Comparison of ENCODE assay signal across 21 cellular contexts in the genomic region with DNA sequence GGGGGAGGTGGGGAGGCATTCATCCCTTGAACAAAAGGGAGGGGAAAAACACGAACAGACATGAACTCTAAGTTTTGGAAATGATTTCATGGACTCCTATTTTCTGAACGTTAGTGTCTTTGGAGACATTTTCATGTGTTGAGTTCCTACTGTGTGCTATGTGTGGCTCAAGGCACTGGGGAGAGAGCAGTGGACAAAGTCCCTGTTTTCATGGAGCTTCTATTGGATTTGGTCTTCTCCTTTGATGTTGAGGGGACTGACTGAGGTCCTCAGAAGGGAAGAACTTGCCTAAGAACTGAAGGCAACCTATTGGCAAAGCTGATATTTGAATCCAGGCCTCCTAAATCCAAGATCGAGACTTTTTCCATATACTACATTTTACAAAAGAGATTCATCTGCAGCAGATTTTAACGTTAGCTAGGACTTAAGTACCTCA. TPM values are rescaled to one million over a fixed set of nuclear protein-coding genes. Genes with fewer than 3 reads are reported as not detected.
A peak's percentile ranks its signal among the peaks of the same experiment; 100 is the strongest.
DNase-seq lines count a peak whose midpoint lies in the region; ATAC-seq, FAIRE-seq and TF ChIP-seq lines count a peak whose summit lies in the region.
"Had no signal": no experiment of that assay in that cellular context is flagged by ENCODE, and none has a peak within 500 bp of the region (broad histone marks: within the 10 kb centered on the region; RNA-seq: fewer than 3 reads in every experiment).

No MANE protein-coding gene starts in this region.

- H3K14ac ChIP-seq in IMR-90 (replicated peaks; ENCODE audit: low read depth, low read length) = peak overlapping the region; percentile 90

- no peak overlapping the region for H3K4me2 ChIP-seq in IMR-90 (ENCODE audit: low read depth, low read length)
- H3K4me2 ChIP-seq in HepG2 (ENCODE audit: low read depth, low read length) = peak overlapping the region; percentile 65

- peak overlapping the region; percentile 53 for H2AFZ ChIP-seq in IMR-90 (replicated peaks; ENCODE audit: low read length, poor library complexity)
- H2AFZ ChIP-seq in HepG2 (ENCODE audit: low read length) = no peak overlapping the region

- H2AK5ac ChIP-seq in IMR-90 (ENCODE audit: low read depth, low read length) = peak overlapping the region; percentile 97

- H3K27me3 Mint-ChIP-seq in brain = no peaks in the 10 kb centered on the region

- peak overlapping the region; percentile 95 for H2BK15ac ChIP-seq in IMR-90 (ENCODE audit: low read depth, low read length)

- H3K9me3 ChIP-seq in IMR-90 (ENCODE audit: control insufficient read depth, insufficient read depth, low read length) = no peaks in the 10 kb centered on the region
- no peaks in the 10 kb centered on the region for H3K9me3 ChIP-seq in HepG2 (ENCODE audit: low read length)
- H3K9me3 ChIP-seq in gastrocnemius medialis = no peaks in the 10 kb centered on the region
- H3K9me3 ChIP-seq: heart right ventricle, tibial artery had no signal

- H3K4me3 Mint-ChIP-seq in brain = no peak overlapping the region

- peak overlapping the region; percentile 96 for H2BK5ac ChIP-seq in IMR-90 (ENCODE audit: low read depth, low read length, poor library complexity, severe bottlenecking)

- peaks cover 25% of the 10 kb centered on the region for H3K9me1 ChIP-seq in IMR-90 (ENCODE audit: insufficient read depth, low read length)

- H3K27ac ChIP-seq in IMR-90 (ENCODE audit: insufficient read depth, low read length) = peak overlapping the region; percentile 67
- peak overlapping the region; percentile 79 for H3K27ac ChIP-seq in HepG2 (ENCODE audit: extremely low read length, insufficient read depth, low read length)
- H3K27ac ChIP-seq in gastrocnemius medialis = peak overlapping the region in 3 of 4 donors; percentile 4 to 45 (median 33)

- no peaks in the 10 kb centered on the region for H3K27me3 ChIP-seq in IMR-90 (ENCODE audit: control insufficient read depth, insufficient read depth, low read length)
- H3K27me3 ChIP-seq in HepG2 (ENCODE audit: control insufficient read depth in 1 of 2, insufficient read depth in 2 of 2, low read length in 2 of 2) = no peaks in the 10 kb centered on the region
- no peaks in the 10 kb centered on the region for H3K27me3 ChIP-seq in gastrocnemius medialis
- H3K27me3 ChIP-seq: heart right ventricle, tibial artery had no signal

- H3K36me3 ChIP-seq in IMR-90 (ENCODE audit: control insufficient read depth, insufficient read depth, low read length) = no peaks in the 10 kb centered on the region
- H3K36me3 ChIP-seq in HepG2 (replicated peaks in 1 of 2; ENCODE audit: control insufficient read depth in 1 of 2, insufficient read depth in 2 of 2, low read length in 2 of 2) = no peaks in the 10 kb centered on the region
- H3K36me3 ChIP-seq in gastrocnemius medialis = no peaks in the 10 kb centered on the region
- H3K36me3 ChIP-seq: heart right ventricle, tibial artery had no signal

- no peak for TF ChIP-seq RAD21 in IMR-90 (IDR thresholded peaks at IDR 0.05; ENCODE audit: low read length)
- TF ChIP-seq RAD21 in HepG2 (CRISPR knock-in tag; IDR thresholded peaks at IDR 0.05) = no peak

- CTCF ChIA-PET in IMR-90 (lab: Yijun Ruan, JAX) (interaction anchor here (1.4 kb wide), 1 partner anchor 1006 kb away, joined by 3 read pairs; no protein-coding TSS in a partner anchor), HepG2 (lab: Yijun Ruan, JAX; ENCODE audit: low intra/inter-chr PET ratio, low total read pairs) (no interaction called here)

- H3K79me1 ChIP-seq in IMR-90 (ENCODE audit: low read depth in 1 of 2, low read length in 2 of 2) = peaks cover 0 to 20% of the 10 kb centered on the region in 2 experiments; a peak in 3 of 4 replicates

- BruUV-seq in IMR-90 (replicated peaks; lab: Mats Ljungman, UMichigan) = no TSS peak
- no TSS peak for BruUV-seq in HepG2 (replicated peaks; lab: Mats Ljungman, UMichigan)

- 87% methylated on average over 3 of the region's 4 CpGs; no CpG with 5 or more reads in 1 of the 2 experiments for WGBS in IMR-90 (ENCODE audit: extremely low coverage in 2 of 2, insufficient read length in 1 of 2), 2 experiments
- 14% methylated on average over 4 of the region's 4 CpGs for WGBS in HepG2 (ENCODE audit: low lambda C conversion rate)

- in situ Hi-C loops in IMR-90 (cut with MboI; ENCODE audit: low sequenced_read_pairs) = no loop called here
- in situ Hi-C loops in HepG2 (cut with HindIII; ENCODE audit: extremely low pct_ligation_motif_present, low pct_unique_long_range_greater_than_20kb) = no loop called here
- in situ Hi-C loops in gastrocnemius medialis (cut with MboI; ENCODE audit: low sequenced_read_pairs in 4 of 4) = no loop called here
- in situ Hi-C loops in KBM-7 (cut with MboI; ENCODE audit: low pct_unique_long_range_greater_than_20kb, low sequenced_read_pairs) = no loop called here

- H3K4ac ChIP-seq in IMR-90 (ENCODE audit: low read depth, low read length) = peak overlapping the region; percentile 87

- H4K20me1 ChIP-seq in IMR-90 (ENCODE audit: insufficient read depth, low read length) (no peaks in the 10 kb centered on the region), HepG2 (ENCODE audit: insufficient read depth, low read length) (no peaks in the 10 kb centered on the region)

- no peak overlapping the region for H3K9ac ChIP-seq in IMR-90 (ENCODE audit: low read depth, low read length)
- H3K9ac ChIP-seq in HepG2 (ENCODE audit: insufficient read depth, low read depth, low read length) = peak overlapping the region; percentile 55

- H3K4me1 ChIP-seq in IMR-90 (ENCODE audit: control insufficient read depth, insufficient read depth, low read length) (peaks cover 29% of the 10 kb centered on the region), HepG2 (ENCODE audit: insufficient read depth, low read length) (peaks cover 85% of the 10 kb centered on the region), gastrocnemius medialis (peaks cover 0 to 25% of the 10 kb centered on the region in 2 donors)

- dilution Hi-C loops in IMR-90 (cut with HindIII; ENCODE audit: low sequenced_read_pairs, unreplicated experiment) = no loop called here

- TF ChIP-seq EP300 in HepG2 (IDR thresholded peaks at IDR 0.05; ENCODE audit: low read depth in 2 of 2, low read length in 2 of 2) = 0 out of 4 replicates have a peak, but pooled peaks of 1 of the 2 experiments have one; percentile 10
- no peak for TF ChIP-seq EP300 in HepG2 (CRISPR knock-in tag; IDR thresholded peaks at IDR 0.05; ENCODE audit: borderline replicate concordance)

- H3K23ac ChIP-seq in IMR-90 (ENCODE audit: low read depth, low read length) = peak overlapping the region; percentile 34; the same call in 1 of the 2 replicates

- ATAC-seq in IMR-90 (ENCODE audit: low read depth) = no peak
- ATAC-seq in HepG2 = peak; percentile 15
- ATAC-seq in gastrocnemius medialis = no peak
- ATAC-seq in GM18505 (IDR thresholded peaks at IDR 0.05; ENCODE audit: unreplicated experiment) = no peak
- no peak for ATAC-seq in HG02588 (IDR thresholded peaks at IDR 0.05; ENCODE audit: unreplicated experiment)

- H2BK120ac ChIP-seq in IMR-90 (ENCODE audit: low read depth, low read length) = peak overlapping the region; percentile 98

- DNase-seq in IMR-90 = no peak
- peak; percentile 25 for DNase-seq in HepG2 (ENCODE audit: low spot score)
- DNase-seq in gastrocnemius medialis = no peak
- DNase-seq in activated gamma-delta T cell treated with Interleukin-2 at 50 U/mL for 16 hours = no peak
- no peak for DNase-seq in KBM-7
- DNase-seq: activated CD4-positive, alpha-beta T cell treated with anti-CD3 and anti-CD28 coated beads for 1 hour; activated CD8-positive, alpha-beta memory T cell treated with anti-CD3 and anti-CD28 coated beads for 24 hours; activated naive CD4-positive, alpha-beta T cell treated with anti-CD3 and anti-CD28 coated beads, Interleukin-2, amount 50 U/mL, for 16 hours; activated T-cell treated with anti-CD3 and anti-CD28 coated beads, Interleukin-2, amount 50 U/mL, for 48 hours; effector CD8-positive, alpha-beta T cell; GF-D8; heart right ventricle; SHP77; stimulated activated CD4-positive, alpha-beta T cell treated with anti-CD3 and anti-CD28 coated beads, Interleukin-2, amount 100 ng/mL, for 24 hours; stimulated activated naive CD4-positive, alpha-beta T cell had no signal

- H4K91ac ChIP-seq in IMR-90 (ENCODE audit: insufficient read depth, low read depth, low read length) = peak overlapping the region; percentile 99

- POLR2A ChIA-PET in IMR-90 (lab: Charles Lee; ENCODE audit: unreplicated experiment) (interaction anchor here (1.1 kb wide), 1 partner anchor 10 kb away, joined by 4 read pairs; no protein-coding TSS in a partner anchor), HepG2 (lab: Yijun Ruan, JAX) (interaction anchor here (1.0 to 2.5 kb wide), 3 partner anchors 10 to 30 kb away, joined by 3 to 21 read pairs (median 19); a partner anchor contains a TSS)

- no peaks in the 10 kb centered on the region for H3K9me3 Mint-ChIP-seq in brain

- peak overlapping the region; percentile 0 for H2AK9ac ChIP-seq in IMR-90 (replicated peaks; ENCODE audit: low read depth, low read length, poor library complexity)

- no peak for FAIRE-seq in HepG2 (lab: Jason Lieb, UNC)
- FAIRE-seq: H1 had no signal

- H3K4me3 ChIP-seq in IMR-90 (ENCODE audit: insufficient read depth, low read depth, low read length) (no peak overlapping the region), HepG2 (replicated peaks in 1 of 3; ENCODE audit: insufficient read depth in 1 of 3, low read depth in 2 of 3, low read length in 3 of 3) (peak overlapping the region in 1 of 3 experiments; percentile 46; a peak in 2 of 6 replicates), gastrocnemius medialis (no peak overlapping the region)
- H3K4me3 ChIP-seq: heart right ventricle, skin epidermis, tibial artery had no signal

- peak overlapping the region; percentile 62 for H4K5ac ChIP-seq in IMR-90 (ENCODE audit: low read depth, low read length)

- H3K27ac Mint-ChIP-seq in brain = peak overlapping the region in 4 of 5 experiments; percentile 2 to 44 (median 22)

- peak overlapping the region; percentile 66; the same call in 1 of the 2 replicates for H3K18ac ChIP-seq in IMR-90 (ENCODE audit: low read depth, low read length)

- TF ChIP-seq CTCF in IMR-90 (conservative IDR thresholded peaks at IDR 0.05; ENCODE audit: low read depth, low read length) (no peak), brain (conservative IDR thresholded peaks at IDR 0.05) (no peak), HepG2 (CRISPR knock-in tag; IDR thresholded peaks at IDR 0.05) (no peak), gastrocnemius medialis (IDR thresholded peaks at IDR 0.05 in 4 of 5, conservative IDR thresholded peaks at IDR 0.05 in 1 of 5) (no peak)

- H4K8ac ChIP-seq in IMR-90 (ENCODE audit: low read depth in 2 of 2, low read length in 2 of 2) = peak overlapping the region; percentile 71 to 85

- TF ChIP-seq POLR2A in IMR-90 (IDR thresholded peaks at IDR 0.05; ENCODE audit: low read depth, low read length) (no peak), HepG2 (IDR thresholded peaks at IDR 0.05; ENCODE audit: insufficient read depth in 1 of 2, low read depth in 2 of 2, low read length in 2 of 2) (no peak), gastrocnemius medialis (IDR thresholded peaks at IDR 0.05) (no peak), GM18505 (IDR thresholded peaks at IDR 0.05; ENCODE audit: borderline replicate concordance, extremely low read depth, insufficient read depth, insufficient read length) (no peak)

- H3K56ac ChIP-seq in IMR-90 (ENCODE audit: extremely low read depth, insufficient read depth, low read length) = no peak overlapping the region

- intact Hi-C loops in IMR-90 (cut with micrococcal nuclease) (no loop called here), HepG2 (cut with micrococcal nuclease; ENCODE audit: unreplicated experiment) (no loop called here), gastrocnemius medialis (cut with DNase I; ENCODE audit: low total_unique reads) (no loop called here)

- H2BK20ac ChIP-seq in IMR-90 (ENCODE audit: low read depth, low read length) = peak overlapping the region; percentile 97

- peaks cover 48% of the 10 kb centered on the region for H3K4me1 Mint-ChIP-seq in brain

- H3K79me2 ChIP-seq in HepG2 (ENCODE audit: insufficient read depth, low read length) = no peaks in the 10 kb centered on the region

- no peaks in the 10 kb centered on the region for H3K36me3 Mint-ChIP-seq in brain

RNA-seq across cellular contexts. Expression of a gene that starts 30.4 kb away (rescaled TPM):
- total RNA-seq in IMR-90 (2012; rRNA removed) (46.6 and 51.1 TPM in 2 replicates), HepG2 (2016; rRNA removed; fragmentation: Illumina TruSeq; extraction: Trizol) (13.3 and 22.3 TPM in 2 replicates), gastrocnemius medialis (100 to 1,000 TPM in 2 of 4 donors, 10 to 100 TPM in 2; 41.2 to 104 (median 90.8) TPM)
- polyA plus RNA-seq in IMR-90 (2012; rRNA removed) (86.9 and 89.1 TPM in 2 replicates), brain (ENCODE audit: insufficient read depth, low read depth, low replicate concordance) (109 TPM), HepG2 (2011; rRNA removed) (18.2 and 28.1 TPM in 2 replicates)
- polyA plus RNA-seq in IMR-90 (2012; cell fraction: cytosol; rRNA removed) = 80.5 and 108 TPM in 2 replicates
- 85.4 and 184 TPM in 2 replicates for polyA plus RNA-seq in IMR-90 (2012; cell fraction: nucleus; rRNA removed; ENCODE audit: low replicate concordance)
- 2.7 and 3.4 TPM in 2 replicates for total RNA-seq in HepG2 (2016; cell fraction: cytosol; rRNA removed; fragmentation: Illumina TruSeq; extraction: Trizol; ENCODE audit: low read depth)
- total RNA-seq in HepG2 (2016; cell fraction: insoluble cytoplasmic fraction; rRNA removed; fragmentation: Illumina TruSeq; extraction: Trizol) = 10.4 and 25.4 TPM in 2 replicates
- 7.5 and 8.4 TPM in 2 replicates for total RNA-seq in HepG2 (2016; cell fraction: membrane; rRNA removed; fragmentation: Illumina TruSeq; extraction: Trizol)
- 37.1 and 40.6 TPM in 2 replicates for total RNA-seq in HepG2 (2016; cell fraction: nucleus; rRNA removed; fragmentation: Illumina TruSeq; extraction: Trizol)
- 17.8 and 19.2 TPM in 2 replicates for polyA plus RNA-seq in HepG2 (2011; cell fraction: cytosol; rRNA removed)
- polyA plus RNA-seq in HepG2 (2011; cell fraction: nucleus; rRNA removed) = 39.8 and 53.6 TPM in 2 replicates
- polyA plus RNA-seq in HepG2 (2012) = 16.3 and 31.3 TPM in 2 replicates
- 2.5 and 2.8 TPM in 2 replicates for polyA plus RNA-seq in HepG2 (2016; cell fraction: cytosol; fragmentation: Illumina TruSeq; extraction: Trizol; ENCODE audit: low read depth)
- polyA plus RNA-seq in HepG2 (2016; cell fraction: insoluble cytoplasmic fraction; fragmentation: Illumina TruSeq; extraction: Trizol; ENCODE audit: low read depth) = 14.8 and 19.3 TPM in 2 replicates
- 6.0 and 6.6 TPM in 2 replicates for polyA plus RNA-seq in HepG2 (2016; cell fraction: membrane; fragmentation: Illumina TruSeq; extraction: Trizol; ENCODE audit: low read depth)
- 56.1 and 62.3 TPM in 2 replicates for polyA plus RNA-seq in HepG2 (2016; cell fraction: nucleus; fragmentation: Illumina TruSeq; extraction: Trizol; ENCODE audit: insufficient read depth, low read depth)
- polyA minus RNA-seq in HepG2 (2011; rRNA and poly(A)+ RNA removed; ENCODE audit: low replicate concordance) = 7.3 and 24.3 TPM in 2 replicates
- polyA minus RNA-seq in HepG2 (2011; cell fraction: cytosol; rRNA and poly(A)+ RNA removed) = 19.3 and 24.3 TPM in 2 replicates
- 34.6 and 67.8 TPM in 2 replicates for polyA minus RNA-seq in HepG2 (2011; cell fraction: nucleus; rRNA and poly(A)+ RNA removed)

RNA-seq across cellular contexts. Expression of a gene that starts 53.6 kb away (rescaled TPM):
- total RNA-seq in IMR-90 (2012; rRNA removed) = 9.1 and 17.8 TPM in 2 replicates
- polyA plus RNA-seq in IMR-90 (2012; rRNA removed) = 10.7 and 15.7 TPM in 2 replicates
- polyA plus RNA-seq in IMR-90 (2012; cell fraction: cytosol; rRNA removed) = 0.73 and 0.77 TPM in 2 replicates
- polyA plus RNA-seq in IMR-90 (2012; cell fraction: nucleus; rRNA removed; ENCODE audit: low replicate concordance) = 8.4 and 58.0 TPM in 2 replicates
- polyA plus RNA-seq in brain (ENCODE audit: insufficient read depth, low read depth, low replicate concordance) = 1.5 TPM
- total RNA-seq in HepG2 (2016; rRNA removed; fragmentation: Illumina TruSeq; extraction: Trizol) = 11.0 and 19.2 TPM in 2 replicates
- 10.5 and 11.5 TPM in 2 replicates for total RNA-seq in HepG2 (2016; cell fraction: cytosol; rRNA removed; fragmentation: Illumina TruSeq; extraction: Trizol; ENCODE audit: low read depth)
- total RNA-seq in HepG2 (2016; cell fraction: insoluble cytoplasmic fraction; rRNA removed; fragmentation: Illumina TruSeq; extraction: Trizol) = 11.5 and 21.8 TPM in 2 replicates
- total RNA-seq in HepG2 (2016; cell fraction: membrane; rRNA removed; fragmentation: Illumina TruSeq; extraction: Trizol) = 6.9 and 9.8 TPM in 2 replicates
- 75.4 and 76.0 TPM in 2 replicates for total RNA-seq in HepG2 (2016; cell fraction: nucleus; rRNA removed; fragmentation: Illumina TruSeq; extraction: Trizol)
- polyA plus RNA-seq in HepG2 (2011; rRNA removed) = 24.1 and 27.2 TPM in 2 replicates
- 3.1 and 4.3 TPM in 2 replicates for polyA plus RNA-seq in HepG2 (2011; cell fraction: cytosol; rRNA removed)
- 67.2 and 78.6 TPM in 2 replicates for polyA plus RNA-seq in HepG2 (2011; cell fraction: nucleus; rRNA removed)
- polyA plus RNA-seq in HepG2 (2012) = 20.6 and 32.1 TPM in 2 replicates
- 0.43 and 0.72 TPM in 2 replicates for polyA plus RNA-seq in HepG2 (2016; cell fraction: cytosol; fragmentation: Illumina TruSeq; extraction: Trizol; ENCODE audit: low read depth)
- 9.9 TPM in 2 replicates for polyA plus RNA-seq in HepG2 (2016; cell fraction: insoluble cytoplasmic fraction; fragmentation: Illumina TruSeq; extraction: Trizol; ENCODE audit: low read depth)
- polyA plus RNA-seq in HepG2 (2016; cell fraction: membrane; fragmentation: Illumina TruSeq; extraction: Trizol; ENCODE audit: low read depth) = 1.3 and 1.5 TPM in 2 replicates
- polyA plus RNA-seq in HepG2 (2016; cell fraction: nucleus; fragmentation: Illumina TruSeq; extraction: Trizol; ENCODE audit: insufficient read depth, low read depth) = 93.8 and 104 TPM in 2 replicates
- polyA minus RNA-seq in HepG2 (2011; rRNA and poly(A)+ RNA removed; ENCODE audit: low replicate concordance) = 7.1 and 12.9 TPM in 2 replicates
- polyA minus RNA-seq in HepG2 (2011; cell fraction: cytosol; rRNA and poly(A)+ RNA removed) = 5.7 and 7.3 TPM in 2 replicates
- 186 and 225 TPM in 2 replicates for polyA minus RNA-seq in HepG2 (2011; cell fraction: nucleus; rRNA and poly(A)+ RNA removed)
- 10 to 100 TPM in 1 of 4 donors, 1 to 10 TPM in 3; 5.1 to 12.9 (median 6.0) TPM for total RNA-seq in gastrocnemius medialis
